21 cellular contexts compared by ENCODE assay signal in the genomic region with DNA sequence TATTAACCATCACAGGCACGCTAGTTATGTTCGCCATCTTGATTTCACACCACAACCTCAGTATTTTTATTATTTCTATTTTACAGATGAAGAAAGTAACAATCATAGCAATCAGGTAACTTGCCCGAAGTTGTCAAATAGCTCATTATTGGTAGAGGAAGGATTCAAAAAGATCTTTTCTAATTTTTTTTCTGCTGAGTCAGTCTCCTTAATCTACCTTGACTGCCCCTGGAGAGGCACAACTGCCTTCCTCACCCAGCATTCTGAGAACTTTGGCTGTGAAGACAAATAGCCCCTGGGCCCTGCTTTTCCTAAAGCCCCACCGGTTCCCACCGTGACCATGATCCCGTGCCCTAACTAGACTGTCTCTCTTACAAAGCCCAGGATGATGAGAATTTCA.
A peak's percentile ranks its signal among the peaks of the same experiment; 100 is the strongest.
DNase-seq lines count a peak whose midpoint lies in the region; ATAC-seq, FAIRE-seq and TF ChIP-seq lines count a peak whose summit lies in the region.
"Had no signal": no experiment of that assay in that cellular context is flagged by ENCODE, and none has a peak within 500 bp of the region (broad histone marks: within the 10 kb centered on the region; RNA-seq: fewer than 3 reads in every experiment).

No MANE protein-coding gene starts in this region.

- in situ Hi-C loops in GM23248 (cut with MboI) = loop anchor here (10.0 kb wide), 1 partner anchor 464 kb away; no protein-coding TSS in a partner anchor

- H3K9ac ChIP-seq in GM23248 = peak overlapping the region; percentile 49

- H3K4me3 ChIP-seq in A549 = no peak overlapping the region
- H3K4me3 ChIP-seq in GM23248 = no peak overlapping the region
- H3K4me3 ChIP-seq in RWPE2 (ENCODE audit: severe bottlenecking) = no peak overlapping the region
- H3K4me3 ChIP-seq in osteoblast (ENCODE audit: insufficient read depth, low read length) = no peak overlapping the region
- H3K4me3 ChIP-seq: GM23338 had no signal

- H3K4me1 ChIP-seq in A549 (peaks cover 41% of the 10 kb centered on the region), GM23248 (ENCODE audit: insufficient read depth) (peaks cover 46% of the 10 kb centered on the region), RWPE2 (ENCODE audit: insufficient read depth, poor library complexity, severe bottlenecking) (peaks cover 21% of the 10 kb centered on the region), osteoblast (ENCODE audit: insufficient read depth, low read length) (peaks cover 47% of the 10 kb centered on the region), foreskin keratinocyte (peaks cover 16% of the 10 kb centered on the region)
- H3K4me1 ChIP-seq: BE2C had no signal

- no peak for FAIRE-seq in A549 (lab: Jason Lieb, UNC)
- FAIRE-seq: D721Med, GM12892, GM18507, H54, HTR-8/SVneo had no signal

- peak overlapping the region; percentile 33; the same call in 1 of the 3 replicates for H3K4me2 ChIP-seq in A549
- H3K4me2 ChIP-seq in GM23248 (ENCODE audit: unreplicated experiment) = peak overlapping the region; percentile 12
- no peak overlapping the region for H3K4me2 ChIP-seq in osteoblast (ENCODE audit: insufficient read depth, low read length)
- H3K4me2 ChIP-seq: GM23338 had no signal

- H3K9me3 Mint-ChIP-seq in T-helper 2 cell treated with Interferon-gamma antibody and Interleukin-4, amounts not matched to agents 5 μg/mL and 100 μg/mL, for 36 hours = no peaks in the 10 kb centered on the region
- H3K9me3 Mint-ChIP-seq: GM23338 had no signal

- H2AFZ ChIP-seq in GM23248 (no peak overlapping the region), osteoblast (ENCODE audit: low read length) (no peak overlapping the region)
- H2AFZ ChIP-seq: GM23338 had no signal

- no peak for TF ChIP-seq RAD21 in A549 (conservative IDR thresholded peaks at IDR 0.05 in 1 of 2, IDR thresholded peaks at IDR 0.05 in 1 of 2)

- no peak overlapping the region for H3K27ac Mint-ChIP-seq in T-helper 2 cell treated with Interferon-gamma antibody and Interleukin-4, amounts not matched to agents 5 μg/mL and 100 μg/mL, for 36 hours
- H3K27ac Mint-ChIP-seq: CD4-positive, CD25-positive, alpha-beta regulatory T cell; GM23338 had no signal

- H3K36me3 ChIP-seq in GM23248 (ENCODE audit: low read depth) = no peaks in the 10 kb centered on the region
- no peaks in the 10 kb centered on the region for H3K36me3 ChIP-seq in RWPE2 (ENCODE audit: low read depth)
- no peaks in the 10 kb centered on the region for H3K36me3 ChIP-seq in osteoblast (ENCODE audit: insufficient read depth, low read length)
- H3K36me3 ChIP-seq: BE2C had no signal

- DNase-seq in A549 (ENCODE audit: low read depth in 1 of 2, low spot score in 1 of 2) (no peak), GM23248 (no peak), RWPE2 (ENCODE audit: low spot score) (no peak), osteoblast (ENCODE audit: insufficient read length, low spot score, missing footprints) (no peak), foreskin keratinocyte (no peak)
- DNase-seq in T-helper 2 cell treated with Interferon-gamma antibody and Interleukin-4, amounts not matched to agents 5 μg/mL and 100 μg/mL, for 36 hours (ENCODE audit: low spot score) = no peak
- DNase-seq: 8988T; ACHN; BE2C; C1 segment of cervical spinal cord; Caco-2; CD4-positive, CD25-positive, alpha-beta regulatory T cell; GDM1 had no signal

- no peaks in the 10 kb centered on the region for H3K36me3 Mint-ChIP-seq in T-helper 2 cell treated with Interferon-gamma antibody and Interleukin-4, amounts not matched to agents 5 μg/mL and 100 μg/mL, for 36 hours (ENCODE audit: low read depth)
- H3K36me3 Mint-ChIP-seq: CD4-positive, CD25-positive, alpha-beta regulatory T cell had no signal

- H3F3A ChIP-seq in GM23248 (ENCODE audit: insufficient read depth) = peaks cover 40% of the 10 kb centered on the region

- H3K27ac ChIP-seq in A549 (peak overlapping the region in 1 of 2 experiments; percentile 22; a peak in 3 of 6 replicates), GM23248 (peak overlapping the region; percentile 75), RWPE2 (ENCODE audit: poor library complexity, severe bottlenecking) (peak overlapping the region; percentile 43), osteoblast (ENCODE audit: low read depth, low read length) (peak overlapping the region; percentile 55), foreskin keratinocyte (no peak overlapping the region)

- H4K20me1 ChIP-seq in GM23248 (ENCODE audit: insufficient read depth) (no peaks in the 10 kb centered on the region), osteoblast (ENCODE audit: insufficient read depth, low read length) (no peaks in the 10 kb centered on the region)

- no peaks in the 10 kb centered on the region for H3K4me1 Mint-ChIP-seq in T-helper 2 cell treated with Interferon-gamma antibody and Interleukin-4, amounts not matched to agents 5 μg/mL and 100 μg/mL, for 36 hours (ENCODE audit: low read depth)
- H3K4me1 Mint-ChIP-seq: GM23338 had no signal

- H3K4me3 Mint-ChIP-seq in T-helper 2 cell treated with Interferon-gamma antibody and Interleukin-4, amounts not matched to agents 5 μg/mL and 100 μg/mL, for 36 hours = no peak overlapping the region
- H3K4me3 Mint-ChIP-seq: GM23338, HFFc6 had no signal

- ATAC-seq in A549 (no peak), RWPE2 (ENCODE audit: low read depth) (no peak), foreskin keratinocyte (no peak), HG02571 (IDR thresholded peaks at IDR 0.05; ENCODE audit: unreplicated experiment) (no peak)
- ATAC-seq: GM23338 had no signal

- H3K9me3 ChIP-seq in A549 (no peaks in the 10 kb centered on the region), GM23248 (ENCODE audit: low read depth) (no peaks in the 10 kb centered on the region), RWPE2 (ENCODE audit: severe bottlenecking) (no peaks in the 10 kb centered on the region), osteoblast (ENCODE audit: low read depth, low read length) (no peaks in the 10 kb centered on the region)
- H3K9me3 ChIP-seq: BE2C, Caco-2 had no signal

- CTCF ChIA-PET in A549 (lab: Yijun Ruan, JAX) = interaction anchor here (1.0 to 2.0 kb wide), 3 partner anchors 18 to 248 kb away, joined by 3 to 4 read pairs (median 4); no protein-coding TSS in a partner anchor

- TF ChIP-seq CTCF in A549 (IDR thresholded peaks at IDR 0.05) = no peak
- no peak for TF ChIP-seq CTCF in RWPE2 (IDR thresholded peaks at IDR 0.05; ENCODE audit: poor library complexity, severe bottlenecking)
- no peak for TF ChIP-seq CTCF in osteoblast (IDR thresholded peaks at IDR 0.05; ENCODE audit: extremely low read depth, low read depth, low read length)
- TF ChIP-seq CTCF in foreskin keratinocyte (conservative IDR thresholded peaks at IDR 0.05) = no peak

- TF ChIP-seq EP300 in A549 (IDR thresholded peaks at IDR 0.05) = no peak

- H3K9me2 ChIP-seq in GM23248 (ENCODE audit: insufficient read depth) = no peaks in the 10 kb centered on the region

- POLR2A ChIA-PET in A549 (lab: Yijun Ruan, JAX) = no interaction called here

- no peak for TF ChIP-seq POLR2A in A549 (IDR thresholded peaks at IDR 0.05; ENCODE audit: low read length)

- WGBS in A549 (ENCODE audit: missing lambda C conversion rate) = 88% methylated on average over 6 of the region's 6 CpGs
- 96 to 99% methylated on average over 6 of the region's 6 CpGs for WGBS in GM23248 (ENCODE audit: low coverage in 1 of 2, low lambda C conversion rate in 2 of 2, missing lambda C conversion rate in 2 of 2), 2 experiments

- H3K27me3 Mint-ChIP-seq in T-helper 2 cell treated with Interferon-gamma antibody and Interleukin-4, amounts not matched to agents 5 μg/mL and 100 μg/mL, for 36 hours (ENCODE audit: low read depth) = peaks cover 11% of the 10 kb centered on the region

- H3K27me3 ChIP-seq in GM23248 (replicated peaks; ENCODE audit: insufficient read depth) = no peaks in the 10 kb centered on the region
- no peaks in the 10 kb centered on the region for H3K27me3 ChIP-seq in RWPE2 (ENCODE audit: insufficient read depth, poor library complexity, severe bottlenecking)
- H3K27me3 ChIP-seq in osteoblast (ENCODE audit: insufficient read depth, low read length) = no peaks in the 10 kb centered on the region
- H3K27me3 ChIP-seq in foreskin keratinocyte = peaks cover 2% of the 10 kb centered on the region

- H3K79me2 ChIP-seq in GM23248 (ENCODE audit: insufficient read depth) (no peaks in the 10 kb centered on the region), osteoblast (ENCODE audit: insufficient read depth, low read length) (no peaks in the 10 kb centered on the region)

TF ChIP-seq in A549, 52 proteins besides CTCF, POLR2A, EP300 and RAD21:
- TF ChIP-seq TFCP2L1 (CRISPR knock-in tag; IDR thresholded peaks at IDR 0.05) (no peak), MAFK (IDR thresholded peaks at IDR 0.05; ENCODE audit: partially characterized antibody) (peak; percentile 51), BHLHE40 (IDR thresholded peaks at IDR 0.05; ENCODE audit: low read depth, low read length) (no peak)
TF ChIP-seq in A549: peak in this region for 1.
